ENCODE assay signal across 8 cellular contexts in the genomic region with DNA sequence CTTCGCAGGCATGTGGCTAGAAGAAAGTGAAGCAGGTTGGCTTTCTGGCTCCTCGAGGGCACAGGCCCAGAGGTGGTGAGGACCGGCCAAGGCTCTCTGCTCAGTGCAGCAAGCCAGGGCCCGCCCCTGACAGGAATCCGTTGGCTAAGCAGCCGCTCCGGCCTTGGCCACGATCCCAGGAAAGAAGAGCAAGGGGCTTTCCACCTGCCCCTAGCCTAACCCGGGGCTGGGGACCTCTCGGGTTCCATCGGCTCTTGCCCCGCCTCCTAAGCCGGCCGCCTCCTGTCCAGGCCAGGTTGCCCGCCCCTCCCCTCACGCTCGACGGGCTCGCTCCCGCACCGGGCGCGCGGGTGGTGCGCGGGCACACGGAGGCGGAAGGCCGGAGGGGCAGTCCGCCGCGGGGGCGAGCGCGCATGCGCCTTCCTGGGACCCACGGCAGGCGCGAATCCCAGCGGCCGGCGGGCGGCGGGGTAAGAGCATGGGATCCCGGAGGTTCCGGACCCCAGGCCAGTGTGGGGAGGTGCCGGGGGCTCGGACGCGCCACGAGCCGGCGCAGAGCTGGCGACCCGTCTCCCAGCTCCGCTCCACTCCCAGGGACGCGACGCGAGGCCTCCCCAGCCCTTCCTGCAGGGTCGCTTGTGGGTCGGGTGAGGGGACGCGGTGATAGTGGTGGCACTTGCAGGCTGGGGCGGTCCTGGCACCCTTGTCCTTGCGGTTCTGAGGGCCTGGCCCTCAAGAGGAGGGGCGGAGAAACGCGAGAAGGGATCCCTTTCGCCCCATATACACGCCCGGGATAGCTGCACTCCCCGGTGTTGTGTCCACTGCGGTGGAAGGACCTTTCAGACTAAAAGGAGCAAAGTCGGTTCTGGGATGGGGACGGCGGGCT.
DNase-seq lines count a peak whose midpoint lies in the region; ATAC-seq lines count a peak whose summit lies in the region.

Gene ALG6, plus strand, starts transcription at position 410 of the 886 bp plus-strand sequence. CDS start 3,351 bp downstream, outside the sequence.

- H3K27me3 Mint-ChIP-seq in activated naive CD4-positive, alpha-beta T cell treated with anti-CD3 and anti-CD28 coated beads, Interleukin-2, amount 10 ng/mL, durations not matched to agents 7 days and 5 days = peaks cover 9% of the 10 kb centered on the region

- CTCF ChIA-PET in activated naive CD4-positive, alpha-beta T cell treated with anti-CD3 and anti-CD28 coated beads, Interleukin-2, amount 10 ng/mL, durations not matched to agents 7 days and 5 days (lab: Charles Lee) = interaction anchor here (1.1 kb wide), 1 partner anchor 9 kb away, joined by 3 read pairs; no protein-coding TSS in a partner anchor

- H3K9me3 Mint-ChIP-seq in activated naive CD4-positive, alpha-beta T cell treated with anti-CD3 and anti-CD28 coated beads, Interleukin-2, amount 10 ng/mL, durations not matched to agents 7 days and 5 days = no peaks in the 10 kb centered on the region

- peak within 1 kb of the TSS; percentile 81 for H3K27ac ChIP-seq in SK-N-MC

- H3K9me3 ChIP-seq in SK-N-MC (ENCODE audit: low read depth, low read length) = no peaks in the 10 kb centered on the region

- H3K4me1 Mint-ChIP-seq in activated naive CD4-positive, alpha-beta T cell treated with anti-CD3 and anti-CD28 coated beads, Interleukin-2, amount 10 ng/mL, durations not matched to agents 7 days and 5 days = peaks cover 25% of the 10 kb centered on the region

- peak within 1 kb of the TSS; percentile 96 for H3K9ac ChIP-seq in SK-N-MC (ENCODE audit: insufficient read length)

- DNase-seq in NAMALWA (ENCODE audit: low spot score) (peak; percentile 95), SK-N-MC (ENCODE audit: low read depth, low spot score) (no peak), germinal center (ENCODE audit: low spot score) (peak; percentile 98), non-pigmented ciliary epithelial cell (ENCODE audit: low read depth) (peak; percentile 55), superior temporal gyrus (ENCODE audit: extremely low spot score) (peak; percentile 91)
- peak; percentile 90 for DNase-seq in activated naive CD4-positive, alpha-beta T cell treated with anti-CD3 and anti-CD28 coated beads, Interleukin-2, amount 10 ng/mL, durations not matched to agents 7 days and 5 days

- H3K36me3 ChIP-seq in SK-N-MC (ENCODE audit: insufficient read depth, low read length) = peaks cover 19% of the 10 kb centered on the region

- H3K4me3 Mint-ChIP-seq in activated naive CD4-positive, alpha-beta T cell treated with anti-CD3 and anti-CD28 coated beads, Interleukin-2, amount 10 ng/mL, durations not matched to agents 7 days and 5 days = peak within 1 kb of the TSS; percentile 89

- H3K4me3 ChIP-seq in GM08714 (ENCODE audit: low read length) (peak within 1 kb of the TSS; percentile 88), SK-N-MC (peak within 1 kb of the TSS; percentile 85)

- ATAC-seq in HG02571 (IDR thresholded peaks at IDR 0.05; ENCODE audit: unreplicated experiment) = peak; percentile 94

- peak within 1 kb of the TSS; percentile 66 for H3K27ac Mint-ChIP-seq in activated naive CD4-positive, alpha-beta T cell treated with anti-CD3 and anti-CD28 coated beads, Interleukin-2, amount 10 ng/mL, durations not matched to agents 7 days and 5 days

- peaks cover 13% of the 10 kb centered on the region for H3K36me3 Mint-ChIP-seq in activated naive CD4-positive, alpha-beta T cell treated with anti-CD3 and anti-CD28 coated beads, Interleukin-2, amount 10 ng/mL, durations not matched to agents 7 days and 5 days
